ENCODE assay signal across 8 cellular contexts in genomic region chr14:68815288-68816182, GRCh38. TPM values are rescaled to one million over a fixed set of nuclear protein-coding genes. Genes with fewer than 3 reads are reported as not detected.
DNase-seq lines count a peak whose midpoint lies in the region; ATAC-seq and TF ChIP-seq lines count a peak whose summit lies in the region.

No MANE protein-coding gene starts in this region.

- no peak for ATAC-seq in GM21526 (IDR thresholded peaks at IDR 0.05; ENCODE audit: low FRiP score, unreplicated experiment)

- peak overlapping the region; percentile 94 for H3K27ac Mint-ChIP-seq in activated T-cell treated with anti-CD3 and anti-CD28 coated beads, Interleukin-2, amount 50 U/mL, for 24 hours

- intact Hi-C loops in esophagus squamous epithelium (cut with DNase I): loop anchor here (10.0 kb wide), 1 partner anchor 561 kb away; no protein-coding TSS in a partner anchor

- no peaks in the 10 kb centered on the region for H3K9me3 Mint-ChIP-seq in activated T-cell treated with anti-CD3 and anti-CD28 coated beads, Interleukin-2, amount 50 U/mL, for 24 hours

- H3K27me3 ChIP-seq in SJSA1 (replicated peaks) (no peaks in the 10 kb centered on the region), esophagus squamous epithelium (no peaks in the 10 kb centered on the region)

- DNase-seq in activated T-cell treated with anti-CD3 and anti-CD28 coated beads, Interleukin-2, amount 50 U/mL, for 24 hours: no peak
- DNase-seq in activated T-cell treated with anti-CD3 and anti-CD28 coated beads, Interleukin-2, amount 50 U/mL, for 1 hour: no peak
- DNase-seq in SJSA1 (ENCODE audit: low read depth in 1 of 2, low spot score in 2 of 2): no peak
- no peak for DNase-seq in esophagus squamous epithelium (lab: John Stamatoyannopoulos, UW)
- DNase-seq in pons (ENCODE audit: low spot score): peak; percentile 9
- no peak for DNase-seq in GM19238 (ENCODE audit: insufficient read length, low spot score)
- DNase-seq in DMS79 treated with DMSO at 0.1 percent for 48 hours (lab: John Stamatoyannopoulos, UW): no peak

- H3K4me1 Mint-ChIP-seq in activated T-cell treated with anti-CD3 and anti-CD28 coated beads, Interleukin-2, amount 50 U/mL, for 24 hours (ENCODE audit: low read depth): peaks cover 85% of the 10 kb centered on the region

- H3K27ac ChIP-seq in SJSA1 (peak overlapping the region; percentile 85), esophagus squamous epithelium (peak overlapping the region; percentile 93 to 99 (median 97))

- H3K4me3 ChIP-seq in SJSA1: peak overlapping the region; percentile 34; the same call in 1 of the 2 replicates
- peak overlapping the region; percentile 40 to 77 (median 53) for H3K4me3 ChIP-seq in esophagus squamous epithelium

- no peaks in the 10 kb centered on the region for H3K27me3 Mint-ChIP-seq in activated T-cell treated with anti-CD3 and anti-CD28 coated beads, Interleukin-2, amount 50 U/mL, for 24 hours

- no peak for TF ChIP-seq POLR2A in esophagus squamous epithelium (IDR thresholded peaks at IDR 0.05)

- peaks cover 2% of the 10 kb centered on the region for H3K36me3 Mint-ChIP-seq in activated T-cell treated with anti-CD3 and anti-CD28 coated beads, Interleukin-2, amount 50 U/mL, for 24 hours (ENCODE audit: low read depth)

- TF ChIP-seq CTCF in esophagus squamous epithelium (IDR thresholded peaks at IDR 0.05): no peak

- H3K36me3 ChIP-seq in SJSA1 (no peaks in the 10 kb centered on the region), esophagus squamous epithelium (no peaks in the 10 kb centered on the region)

- no peaks in the 10 kb centered on the region for H3K9me3 ChIP-seq in SJSA1 (replicated peaks)
- no peaks in the 10 kb centered on the region for H3K9me3 ChIP-seq in esophagus squamous epithelium

- H3K4me1 ChIP-seq in SJSA1 (replicated peaks) (peaks cover 35% of the 10 kb centered on the region), esophagus squamous epithelium (peaks cover 48 to 93% (median 53%) of the 10 kb centered on the region in 3 donors)

- 72 to 81% methylated on average over 13 of the region's 16 CpGs for WGBS in esophagus squamous epithelium, 2 donors

- peak overlapping the region; percentile 72 for H3K4me3 Mint-ChIP-seq in activated T-cell treated with anti-CD3 and anti-CD28 coated beads, Interleukin-2, amount 50 U/mL, for 24 hours

RNA-seq across cellular contexts. Expression of gene ZFP36L1, which starts 22.7 kb away (rescaled TPM):
- total RNA-seq in SJSA1 (2014; rRNA removed; shearing (Covaris generic)): 11.0 and 22.0 TPM in 2 replicates
- 100 to 1,000 TPM in 3 of 4 donors, 10 to 100 TPM in 1; 75.4 to 364 (median 152) TPM for total RNA-seq in esophagus squamous epithelium
